ENCODE assay signal across 8 cellular contexts in genomic region chr17:77375108-77375507, GRCh38.
DNase-seq lines count a peak whose midpoint lies in the region; ATAC-seq and TF ChIP-seq lines count a peak whose summit lies in the region.

No MANE protein-coding gene starts in this region.

- peaks cover 45% of the 10 kb centered on the region for H3K4me1 ChIP-seq in cardiac muscle cell (ENCODE audit: low read depth)
- H3K4me1 ChIP-seq in mononuclear cell (ENCODE audit: insufficient read depth, low read length), result peaks cover 77% of the 10 kb centered on the region
- peaks cover 54 to 83% (median 70%) of the 10 kb centered on the region in 4 donors for H3K4me1 ChIP-seq in transverse colon

- in situ Hi-C loops in transverse colon (cut with MboI; ENCODE audit: low pct_ligation_motif_present in 1 of 4, low pct_unique_long_range_greater_than_20kb in 1 of 4, low sequenced_read_pairs in 3 of 4), result no loop called here

- TF ChIP-seq CTCF in cardiac muscle cell (IDR thresholded peaks at IDR 0.05; ENCODE audit: low read depth, low read length) (no peak), cardiac fibroblast (IDR thresholded peaks at IDR 0.05; ENCODE audit: low read depth, low read length) (no peak), transverse colon (IDR thresholded peaks at IDR 0.05) (no peak)

- no peak for TF ChIP-seq EP300 in transverse colon (IDR thresholded peaks at IDR 0.05; ENCODE audit: low read depth)

- no peak for DNase-seq in cardiac muscle cell (ENCODE audit: low read depth in 1 of 2, low spot score in 1 of 2)
- no peak for DNase-seq in cardiac septum (ENCODE audit: low spot score)
- DNase-seq in cardiac fibroblast (ENCODE audit: low read depth in 2 of 2), result no peak
- no peak for DNase-seq in transverse colon
- no peak for DNase-seq in KG1 (lab: John Stamatoyannopoulos, UW)

- no peaks in the 10 kb centered on the region for H3K27me3 ChIP-seq in cardiac muscle cell
- H3K27me3 ChIP-seq in mononuclear cell (ENCODE audit: insufficient read depth, low read length), result no peaks in the 10 kb centered on the region
- no peaks in the 10 kb centered on the region for H3K27me3 ChIP-seq in transverse colon

- H3K4me3 ChIP-seq in cardiac muscle cell (peak overlapping the region; percentile 77), cardiac fibroblast (replicated peaks in 1 of 2; ENCODE audit: low read depth in 2 of 2, low read length in 2 of 2) (peak overlapping the region; percentile 75 to 80), mononuclear cell (ENCODE audit: low read length) (peak overlapping the region; percentile 83), transverse colon (peak overlapping the region; percentile 63 to 73 (median 69))

- peak overlapping the region; percentile 82 for H3K27ac ChIP-seq in cardiac muscle cell
- H3K27ac ChIP-seq in transverse colon, result peak overlapping the region; percentile 91 to 96 (median 94)

- 57 to 83% methylated on average over 6 to 13 of the region's 13 CpGs for WGBS in transverse colon (ENCODE audit: low coverage in 1 of 2), 2 donors

- H3K36me3 ChIP-seq in cardiac muscle cell (no peaks in the 10 kb centered on the region), transverse colon (no peaks in the 10 kb centered on the region)

- ATAC-seq in GM21390 (IDR thresholded peaks at IDR 0.05; ENCODE audit: unreplicated experiment) (no peak), HG02884 (IDR thresholded peaks at IDR 0.05; ENCODE audit: unreplicated experiment) (no peak)

- no peak for TF ChIP-seq POLR2A in transverse colon (IDR thresholded peaks at IDR 0.05)

- intact Hi-C loops in cardiac septum (cut with DNase I) (no loop called here), transverse colon (cut with DNase I; ENCODE audit: low total_unique reads) (loop anchor here (5.0 kb wide), 1 partner anchor 47 kb away; no protein-coding TSS in a partner anchor)

- H3K9me3 ChIP-seq in cardiac muscle cell (ENCODE audit: low read depth) (no peaks in the 10 kb centered on the region), mononuclear cell (ENCODE audit: low read depth, low read length) (no peaks in the 10 kb centered on the region), transverse colon (no peaks in the 10 kb centered on the region)
